ENCODE assay signal across 9 cellular contexts in genomic region chr6:170291271-170292110, GRCh38. TPM values are rescaled to one million over a fixed set of nuclear protein-coding genes. Genes with fewer than 3 reads are reported as not detected.
A peak's percentile ranks its signal among the peaks of the same experiment; 100 is the strongest.
DNase-seq lines count a peak whose midpoint lies in the region; ATAC-seq and TF ChIP-seq lines count a peak whose summit lies in the region.
"Had no signal": no experiment of that assay in that cellular context is flagged by ENCODE, and none has a peak within 500 bp of the region (broad histone marks: within the 10 kb centered on the region; RNA-seq: fewer than 3 reads in every experiment).

No MANE protein-coding gene starts in this region.

- peak in 1 of 2 donors; percentile 18 for TF ChIP-seq POLR2A in uterus (IDR thresholded peaks at IDR 0.05)

- peak; percentile 31 for ATAC-seq in GM21619 (IDR thresholded peaks at IDR 0.05; ENCODE audit: unreplicated experiment)

- no peaks in the 10 kb centered on the region for H3K9me3 ChIP-seq in fibroblast of lung (ENCODE audit: control insufficient read depth, insufficient read depth, low read depth, low read length)
- no peaks in the 10 kb centered on the region for H3K9me3 ChIP-seq in uterus
- H3K9me3 ChIP-seq: neutrophil had no signal

- H3K27ac ChIP-seq in fibroblast of lung (ENCODE audit: insufficient read depth, low read length) (no peak overlapping the region), uterus (peak overlapping the region; percentile 56 to 63)
- H3K27ac ChIP-seq: neutrophil had no signal

- H3K4me2 ChIP-seq in fibroblast of lung (ENCODE audit: extremely low read depth, insufficient read depth, low read length): peak overlapping the region; percentile 57

- intact Hi-C loops in uterus (cut with DNase I; ENCODE audit: low total_unique reads): no loop called here

- peaks cover 60% of the 10 kb centered on the region for H3K27me3 ChIP-seq in fibroblast of lung (ENCODE audit: control insufficient read depth, insufficient read depth, low read length)
- H3K27me3 ChIP-seq in uterus: peaks cover 18 to 30% of the 10 kb centered on the region in 2 donors

- no peaks in the 10 kb centered on the region for H3K79me2 ChIP-seq in fibroblast of lung (ENCODE audit: control insufficient read depth, insufficient read depth, low read length)

- no peaks in the 10 kb centered on the region for H3K36me3 ChIP-seq in fibroblast of lung (ENCODE audit: control insufficient read depth, insufficient read depth, low read length)
- H3K36me3 ChIP-seq in uterus: no peaks in the 10 kb centered on the region
- H3K36me3 ChIP-seq: neutrophil had no signal

- DNase-seq in AG20443 (ENCODE audit: low spot score) (peak; percentile 41), NCI-H2171 treated with DMSO at 0.1 percent for 48 hours (lab: John Stamatoyannopoulos, UW) (peak; percentile 75), fibroblast of lung (ENCODE audit: low read depth in 2 of 2) (no peak), myocyte (ENCODE audit: low read depth) (peak; percentile 86), uterus (peak; percentile 66 to 75), GOT3 (lab: John Stamatoyannopoulos, UW) (no peak)
- peak; percentile 49 for DNase-seq in activated CD8-positive, alpha-beta memory T cell treated with anti-CD3 and anti-CD28 coated beads, Interleukin-2, amount 50 U/mL, for 4 hours

- H3K4me3 ChIP-seq in fibroblast of lung (replicated peaks in 1 of 4; ENCODE audit: control extremely low read depth in 1 of 4, insufficient read depth in 1 of 4, low read depth in 3 of 4, low read length in 4 of 4): peak overlapping the region in 3 of 4 experiments; percentile 2 to 69 (median 36)
- peak overlapping the region; percentile 35 to 49 for H3K4me3 ChIP-seq in uterus

- H2AFZ ChIP-seq in fibroblast of lung (ENCODE audit: low read length): no peak overlapping the region

- H3K4me1 ChIP-seq in fibroblast of lung (ENCODE audit: control insufficient read depth, extremely low read depth, insufficient read depth, low read length): peaks cover 2% of the 10 kb centered on the region
- peaks cover 0 to 34% of the 10 kb centered on the region in 2 donors for H3K4me1 ChIP-seq in uterus

- H3K9ac ChIP-seq in fibroblast of lung (ENCODE audit: insufficient read depth, low read length): peak overlapping the region; percentile 29

- no peak for TF ChIP-seq CTCF in fibroblast of lung (conservative IDR thresholded peaks at IDR 0.05 in 1 of 2, IDR thresholded peaks at IDR 0.05 in 1 of 2; ENCODE audit: low read depth in 1 of 2, low read length in 2 of 2)
- peak in 1 of 4 experiments; percentile 4 for TF ChIP-seq CTCF in uterus (IDR thresholded peaks at IDR 0.05)

- H4K20me1 ChIP-seq in fibroblast of lung (ENCODE audit: control insufficient read depth, extremely low read depth, insufficient read depth, low read length): no peaks in the 10 kb centered on the region

RNA-seq across cellular contexts. Expression of gene DLL1, which starts 0.6 kb away (rescaled TPM):
- 5.6 and 12.4 TPM in 2 replicates for total RNA-seq in fibroblast of lung
- 0.38 and 0.69 TPM in 2 replicates for polyA plus RNA-seq in fibroblast of lung
- polyA plus RNA-seq in fibroblast of lung (2012): 0.65 and 1.4 TPM in 2 replicates
- polyA minus RNA-seq in fibroblast of lung (ENCODE audit: low replicate concordance): 0.74 and 2.9 TPM in 2 replicates
- total RNA-seq in myocyte: 38.7 and 71.8 TPM in 2 replicates
- polyA plus RNA-seq in myocyte (2012): 9.8 TPM
- 10 to 100 TPM in 3 of 4 donors, 1 to 10 TPM in 1; 8.7 to 24.3 (median 19.2) TPM for total RNA-seq in uterus

RNA-seq across cellular contexts. Expression of gene FAM120B, which starts 15.1 kb away (rescaled TPM):
- total RNA-seq in fibroblast of lung (15.2 and 19.3 TPM in 2 replicates), myocyte (14.9 and 18.1 TPM in 2 replicates), uterus (10 to 100 TPM; 12.1 to 50.9 (median 35.2) TPM)
- 14.4 and 14.8 TPM in 2 replicates for polyA plus RNA-seq in fibroblast of lung
- polyA plus RNA-seq in fibroblast of lung (2012): 17.5 and 18.3 TPM in 2 replicates
- 53.1 and 54.6 TPM in 2 replicates for polyA minus RNA-seq in fibroblast of lung (ENCODE audit: low replicate concordance)
- polyA plus RNA-seq in myocyte (2012): 18.8 TPM

Comparison
In these comparisons a context has a peak if more than half of its experiments do, and no peak if none do; other contexts are left out.
1. DNase-seq: peak in AG20443 (single experiment), NCI-H2171 treated with DMSO at 0.1 percent for 48 hours (single experiment), activated CD8-positive, alpha-beta memory T cell treated with anti-CD3 and anti-CD28 coated beads, Interleukin-2, amount 50 U/mL, for 4 hours (single experiment), myocyte (single experiment) and uterus (2 of 2); none in fibroblast of lung (0 of 2) and GOT3 (single experiment).